Comparison of ENCODE assay signal across 12 cellular contexts in genomic region chr1:44803062-44803311, GRCh38. TPM values are rescaled to one million over a fixed set of nuclear protein-coding genes. Genes with fewer than 3 reads are reported as not detected.
DNase-seq lines count a peak whose midpoint lies in the region; ATAC-seq and TF ChIP-seq lines count a peak whose summit lies in the region.
"Had no signal": no experiment of that assay in that cellular context is flagged by ENCODE, and none has a peak within 500 bp of the region (broad histone marks: within the 10 kb centered on the region; RNA-seq: fewer than 3 reads in every experiment).

No MANE protein-coding gene starts in this region.

- peaks cover 9% of the 10 kb centered on the region for H3K36me3 ChIP-seq in A673 (ENCODE audit: insufficient read depth, low read length, poor library complexity, severe bottlenecking)

- peaks cover 19% of the 10 kb centered on the region for H3K4me1 ChIP-seq in A673 (ENCODE audit: insufficient read depth, low read length, poor library complexity, severe bottlenecking)

- peak overlapping the region; percentile 88 for H3K27ac Mint-ChIP-seq in chondrocyte (ENCODE audit: unreplicated experiment)
- peak overlapping the region; percentile 66 to 79 (median 70) for H3K27ac Mint-ChIP-seq in nephron

- no peak for ATAC-seq in HG02642 (IDR thresholded peaks at IDR 0.05; ENCODE audit: poor library complexity, unreplicated experiment)

- peak overlapping the region; percentile 23 for H3K27ac ChIP-seq in A673 (ENCODE audit: low read depth, low read length, poor library complexity, severe bottlenecking)

- POLR2A ChIA-PET in A673 (lab: Charles Lee; ENCODE audit: low non-redundant PET), result no interaction called here

- CTCF ChIA-PET in A673 (lab: Charles Lee), result no interaction called here

- H3K4me1 Mint-ChIP-seq in chondrocyte (ENCODE audit: low read depth) (peaks cover 55% of the 10 kb centered on the region), nephron (peaks cover 40% of the 10 kb centered on the region)

- H3K4me3 Mint-ChIP-seq in chondrocyte (ENCODE audit: unreplicated experiment) (peak overlapping the region; percentile 6), nephron (peak overlapping the region; percentile 53 to 78 (median 57))

- DNase-seq in A673 (ENCODE audit: low spot score), result no peak
- DNase-seq in HFF-Myc (ENCODE audit: extremely low read depth, low read depth), result no peak
- no peak for DNase-seq in chondrocyte (ENCODE audit: low spot score)
- DNase-seq in kidney tubule cell (ENCODE audit: low spot score), result no peak
- DNase-seq in globus pallidus (ENCODE audit: low spot score), result no peak
- no peak for DNase-seq in AML-193 (lab: John Stamatoyannopoulos, UW)
- DNase-seq: DND-41, NCI-H146, SIG-M5 had no signal

- H3K4me3 ChIP-seq in A673 (ENCODE audit: low read depth, low read length, poor library complexity, severe bottlenecking) (no peak overlapping the region), HFF-Myc (replicated peaks; ENCODE audit: low read depth, low read length) (peak overlapping the region; percentile 94)

- no peaks in the 10 kb centered on the region for H3K9me3 ChIP-seq in A673 (ENCODE audit: low read depth, low read length, poor library complexity, severe bottlenecking)

- BruUV-seq in A673 (replicated peaks; lab: Mats Ljungman, UMichigan), result no TSS peak

- peaks cover 23% of the 10 kb centered on the region for H3K36me3 Mint-ChIP-seq in chondrocyte (ENCODE audit: low read depth)
- peaks cover 23% of the 10 kb centered on the region for H3K36me3 Mint-ChIP-seq in nephron (ENCODE audit: low read depth)

- no peaks in the 10 kb centered on the region for H3K27me3 ChIP-seq in A673 (replicated peaks; ENCODE audit: insufficient read depth, low read depth, low read length, poor library complexity)

- H3K9me3 Mint-ChIP-seq in chondrocyte (ENCODE audit: low read depth) (no peaks in the 10 kb centered on the region), nephron (no peaks in the 10 kb centered on the region)

- TF ChIP-seq CTCF in A673 (conservative IDR thresholded peaks at IDR 0.05; ENCODE audit: low read depth, low read length) (no peak), HFF-Myc (IDR thresholded peaks at IDR 0.05; ENCODE audit: low read depth, low read length, missing control alignments) (no peak), chondrocyte (IDR thresholded peaks at IDR 0.05) (no peak), nephron (IDR thresholded peaks at IDR 0.05; ENCODE audit: unreplicated experiment in 3 of 3) (no peak)

- H3K27me3 Mint-ChIP-seq in chondrocyte (ENCODE audit: low read depth) (no peaks in the 10 kb centered on the region), nephron (ENCODE audit: low read depth) (no peaks in the 10 kb centered on the region)

- intact Hi-C loops in A673 (cut with micrococcal nuclease; ENCODE audit: unreplicated experiment), result loop anchor here (10.0 kb wide), 1 partner anchor 502 kb away; no protein-coding TSS in a partner anchor

RNA-seq across cellular contexts. Expression of gene PLK3, which starts 2.8 kb away (rescaled TPM):
- total RNA-seq in A673 (2021) (10.8 and 15.6 TPM in 2 replicates), chondrocyte (24.2 to 30.0 TPM (median 29.0 TPM) in 3 replicates)

RNA-seq across cellular contexts. Expression of gene DYNLT4, which starts 4.2 kb away (rescaled TPM):
- total RNA-seq in A673 (2021) (0.44 and 0.54 TPM in 2 replicates), chondrocyte (not detected in 3 replicates)
- total RNA-seq: H7 had no signal

RNA-seq across cellular contexts. Expression of gene BTBD19, which starts 5.3 kb away (rescaled TPM):
- total RNA-seq in A673 (2021) (10.3 and 12.6 TPM in 2 replicates), chondrocyte (43.4 to 46.5 TPM (median 44.1 TPM) in 3 replicates)

RNA-seq across cellular contexts. Expression of gene BEST4, which starts 15.0 kb away (rescaled TPM):
- total RNA-seq in A673 (2021) (not detected in 2 replicates), chondrocyte (0.19 to 0.37 TPM (median 0.33 TPM) in 3 replicates)

RNA-seq across cellular contexts. Expression of gene RPS8, which starts 27.6 kb away (rescaled TPM):
- total RNA-seq in A673 (2021) (1,717 and 1,734 TPM in 2 replicates), chondrocyte (1,170 to 1,234 TPM (median 1,179 TPM) in 3 replicates)
